23 cellular contexts compared by ENCODE assay signal in genomic region chr18:13762690-13763439, GRCh38. TPM values are rescaled to one million over a fixed set of nuclear protein-coding genes. Genes with fewer than 3 reads are reported as not detected.
DNase-seq lines count a peak whose midpoint lies in the region; ATAC-seq and TF ChIP-seq lines count a peak whose summit lies in the region.
"Had no signal": no experiment of that assay in that cellular context is flagged by ENCODE, and none has a peak within 500 bp of the region (broad histone marks: within the 10 kb centered on the region; RNA-seq: fewer than 3 reads in every experiment).

No MANE protein-coding gene starts in this region.

- no peak overlapping the region for H2BK5ac ChIP-seq in trophoblast cell (ENCODE audit: low read depth, low read length, poor library complexity)

- no peaks in the 10 kb centered on the region for H3K27me3 ChIP-seq in right atrium auricular region
- no peaks in the 10 kb centered on the region for H3K27me3 ChIP-seq in trophoblast cell (ENCODE audit: insufficient read depth, low read length)
- H3K27me3 ChIP-seq: SJSA1 had no signal

- H3K4me2 ChIP-seq in trophoblast cell (ENCODE audit: low read length), result no peak overlapping the region

- H2BK120ac ChIP-seq in trophoblast cell (ENCODE audit: insufficient read depth, low read length, poor library complexity), result no peak overlapping the region

- no peak overlapping the region for H3K23ac ChIP-seq in trophoblast cell (ENCODE audit: low read length)

- intact Hi-C loops in Right ventricle myocardium inferior (cut with DNase I) (no loop called here), left ventricle myocardium superior (cut with micrococcal nuclease) (loop anchor here (10.0 kb wide), 1 partner anchor 58 kb away; no protein-coding TSS in a partner anchor)

- no peak for TF ChIP-seq CTCF in right atrium auricular region (IDR thresholded peaks at IDR 0.05)

- DNase-seq in Right ventricle myocardium inferior (ENCODE audit: missing footprints), result no peak
- no peak for DNase-seq in right atrium auricular region (ENCODE audit: low spot score)
- no peak for DNase-seq in left ventricle myocardium superior
- peak; percentile 35 to 76 for DNase-seq in trophoblast cell
- DNase-seq in kidney glomerular epithelial cell (lab: John Stamatoyannopoulos, UW), result no peak
- no peak for DNase-seq in NAMALWA (ENCODE audit: low spot score)
- no peak for DNase-seq in cerebellar nuclear complex (lab: John Stamatoyannopoulos, UW)
- DNase-seq: CD8-positive, alpha-beta T cell; DMS 273 treated with DMSO at 0.1 percent for 48 hours; DMS79; EL; GDM1; Karpas-422; NCI-H1105; NCI-H1436 treated with DMSO at 0.1 percent for 48 hours; NCI-H1930; NCI-H446; NCI-H524 treated with DMSO at 0.1 percent for 48 hours; NCI-H774 had no signal

- no peaks in the 10 kb centered on the region for H3K79me1 ChIP-seq in trophoblast cell (ENCODE audit: low read length)

- no peak overlapping the region for H4K8ac ChIP-seq in trophoblast cell (ENCODE audit: low read depth, low read length)

- H3K4me1 ChIP-seq in right atrium auricular region (no peaks in the 10 kb centered on the region), trophoblast cell (ENCODE audit: control insufficient read depth in 1 of 2, insufficient read depth in 2 of 2, low read length in 2 of 2) (no peaks in the 10 kb centered on the region)
- H3K4me1 ChIP-seq: SJSA1 had no signal

- no peak overlapping the region for H3K14ac ChIP-seq in trophoblast cell (ENCODE audit: low read length)

- H3K18ac ChIP-seq in trophoblast cell (ENCODE audit: low read length), result no peak overlapping the region

- no peak overlapping the region for H2AFZ ChIP-seq in trophoblast cell (ENCODE audit: insufficient read depth, low read length, poor library complexity)

- ATAC-seq in Right ventricle myocardium inferior (peak; percentile 84), left ventricle myocardium superior (peak; percentile 89)
- ATAC-seq: CD8-positive, alpha-beta T cell; GM12878 had no signal

- H3K9ac ChIP-seq in trophoblast cell (ENCODE audit: low read length), result no peak overlapping the region

- H3K79me2 ChIP-seq in trophoblast cell (ENCODE audit: control insufficient read depth, insufficient read depth, low read length, poor library complexity), result no peaks in the 10 kb centered on the region

- no peak overlapping the region for H3K4ac ChIP-seq in trophoblast cell (ENCODE audit: low read depth, low read length)

- H2BK12ac ChIP-seq in trophoblast cell (ENCODE audit: low read length), result no peak overlapping the region

- H3K9me3 ChIP-seq in right atrium auricular region, result no peaks in the 10 kb centered on the region
- peaks cover 10% of the 10 kb centered on the region for H3K9me3 ChIP-seq in trophoblast cell (ENCODE audit: insufficient read depth, low read depth, low read length)
- H3K9me3 ChIP-seq: SJSA1 had no signal

- H2AK5ac ChIP-seq in trophoblast cell (ENCODE audit: low read length), result no peak overlapping the region

- no peak overlapping the region for H4K91ac ChIP-seq in trophoblast cell (ENCODE audit: low read depth, low read length)

- no CpG with 5 or more reads among the region's 3 CpGs for WGBS in trophoblast cell (ENCODE audit: extremely low coverage, insufficient coverage, insufficient read length)

- no peak overlapping the region for H3K4me3 ChIP-seq in right atrium auricular region
- H3K4me3 ChIP-seq in trophoblast cell (ENCODE audit: low read depth, low read length), result no peak overlapping the region
- H3K4me3 ChIP-seq: GM12878, SJSA1 had no signal

- H4K12ac ChIP-seq in trophoblast cell (ENCODE audit: low read depth, low read length), result no peak overlapping the region

- H3K36me3 ChIP-seq in right atrium auricular region (peaks cover 14% of the 10 kb centered on the region), trophoblast cell (ENCODE audit: control insufficient read depth in 1 of 2, insufficient read depth in 2 of 2, low read length in 2 of 2) (peaks cover 7 to 14% of the 10 kb centered on the region in 2 experiments)

- H3K27ac ChIP-seq in right atrium auricular region (no peak overlapping the region), trophoblast cell (ENCODE audit: low read depth, low read length) (no peak overlapping the region)
- H3K27ac ChIP-seq: 22Rv1, C4-2B, SJSA1 had no signal

RNA-seq across cellular contexts. Expression of gene RNMT, which starts 36.4 kb away (rescaled TPM):
- total RNA-seq in Right ventricle myocardium inferior, result 22.2 TPM
- 10 to 100 TPM; 22.2 to 28.9 TPM for total RNA-seq in right atrium auricular region
- total RNA-seq in left ventricle myocardium superior, result 20.0 TPM
- 32.0 and 35.1 TPM in 2 replicates for polyA plus RNA-seq in trophoblast cell (2013)

RNA-seq across cellular contexts. Expression of gene FAM210A, which starts 36.5 kb away (rescaled TPM):
- total RNA-seq in Right ventricle myocardium inferior (58.1 TPM), right atrium auricular region (10 to 100 TPM; 31.8 to 40.8 TPM), left ventricle myocardium superior (52.0 TPM)
- polyA plus RNA-seq in trophoblast cell (2013), result 8.2 and 9.2 TPM in 2 replicates

Comparison
In these comparisons a context has a peak if more than half of its experiments do, and no peak if none do; other contexts are left out.
1. DNase-seq: peak in trophoblast cell (2 of 2); none in Right ventricle myocardium inferior (single experiment), right atrium auricular region (single experiment), left ventricle myocardium superior (single experiment), kidney glomerular epithelial cell (single experiment), NAMALWA (single experiment) and cerebellar nuclear complex (0 of 2).